22 cellular contexts compared by ENCODE assay signal in the genomic region with DNA sequence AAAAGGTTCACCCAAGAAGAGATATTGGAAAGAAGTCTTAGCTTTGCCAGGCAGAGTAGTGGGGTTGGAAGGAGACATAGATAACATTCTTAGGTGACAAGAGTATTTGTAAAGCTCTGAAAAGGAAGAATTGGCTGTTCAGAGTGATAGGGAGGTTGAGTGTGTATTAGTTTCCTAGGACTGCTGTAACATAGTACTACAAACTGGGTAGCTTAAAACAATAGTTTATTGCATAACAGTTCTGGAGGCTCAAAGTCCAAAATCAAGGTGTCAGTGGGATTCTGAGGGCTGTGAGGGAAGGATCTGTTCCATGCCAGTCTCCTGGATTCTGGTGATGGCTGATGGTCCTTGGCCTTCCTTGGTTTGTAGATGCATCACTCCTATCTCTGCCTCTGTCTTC.
DNase-seq lines count a peak whose midpoint lies in the region; ATAC-seq, FAIRE-seq and TF ChIP-seq lines count a peak whose summit lies in the region.
"Had no signal": no experiment of that assay in that cellular context is flagged by ENCODE, and none has a peak within 500 bp of the region (broad histone marks: within the 10 kb centered on the region; RNA-seq: fewer than 3 reads in every experiment).

No MANE protein-coding gene starts in this region.

- H3K4me2 ChIP-seq in HepG2 (ENCODE audit: low read depth, low read length) (no peak overlapping the region), astrocyte (ENCODE audit: low read length) (no peak overlapping the region)
- H3K4me2 ChIP-seq: BLaER1 had no signal

- H3K27me3 ChIP-seq in HepG2 (ENCODE audit: control insufficient read depth in 1 of 2, insufficient read depth in 2 of 2, low read length in 2 of 2) (no peaks in the 10 kb centered on the region; a peak in 1 of 5 replicates), right lobe of liver (no peaks in the 10 kb centered on the region), astrocyte (ENCODE audit: insufficient read depth, low read length) (no peaks in the 10 kb centered on the region)
- H3K27me3 ChIP-seq: BLaER1 had no signal

- ATAC-seq in HepG2 (no peak), right lobe of liver (no peak), left colon (peak; percentile 27), GM18870 (IDR thresholded peaks at IDR 0.05; ENCODE audit: unreplicated experiment) (no peak)
- ATAC-seq: CD8-positive, alpha-beta T cell had no signal

- H3K4me1 ChIP-seq in HepG2 (ENCODE audit: insufficient read depth, low read length) (peaks cover 21% of the 10 kb centered on the region), right lobe of liver (no peaks in the 10 kb centered on the region), astrocyte (ENCODE audit: insufficient read depth, low read length) (peaks cover 18% of the 10 kb centered on the region)
- H3K4me1 ChIP-seq: BLaER1 had no signal

- no peak for TF ChIP-seq RAD21 in HepG2 (CRISPR knock-in tag; IDR thresholded peaks at IDR 0.05)

- peaks cover 13% of the 10 kb centered on the region for H3K36me3 Mint-ChIP-seq in astrocyte (ENCODE audit: low read depth, unreplicated experiment)
- H3K36me3 Mint-ChIP-seq: CD4-positive, CD25-positive, alpha-beta regulatory T cell; CD8-positive, alpha-beta T cell had no signal

- H3K79me2 ChIP-seq in HepG2 (ENCODE audit: insufficient read depth, low read length): no peaks in the 10 kb centered on the region
- H3K79me2 ChIP-seq in astrocyte (ENCODE audit: insufficient read depth, low read length): no peaks in the 10 kb centered on the region

- H2AFZ ChIP-seq in HepG2 (ENCODE audit: low read length) (no peak overlapping the region), astrocyte (ENCODE audit: low read depth, low read length) (no peak overlapping the region)
- H2AFZ ChIP-seq: GM23248 had no signal

- H3K4me3 ChIP-seq in HepG2 (replicated peaks in 1 of 3; ENCODE audit: insufficient read depth in 1 of 3, low read depth in 2 of 3, low read length in 3 of 3): no peak overlapping the region
- no peak overlapping the region for H3K4me3 ChIP-seq in right lobe of liver
- no peak overlapping the region for H3K4me3 ChIP-seq in astrocyte (ENCODE audit: insufficient read depth, low read depth, low read length)
- H3K4me3 ChIP-seq: BLaER1, GM23248 had no signal

- H3K27me3 Mint-ChIP-seq in astrocyte (ENCODE audit: low read depth, unreplicated experiment): no peaks in the 10 kb centered on the region
- H3K27me3 Mint-ChIP-seq: B cell had no signal

- H3K27ac ChIP-seq in HepG2 (ENCODE audit: extremely low read length, insufficient read depth, low read length): no peak overlapping the region
- H3K27ac ChIP-seq in right lobe of liver: no peak overlapping the region
- no peak overlapping the region for H3K27ac ChIP-seq in astrocyte (ENCODE audit: low read depth, low read length)
- H3K27ac ChIP-seq: 22Rv1, BLaER1, C4-2B had no signal

- TF ChIP-seq CTCF in HepG2 (CRISPR knock-in tag; IDR thresholded peaks at IDR 0.05) (no peak), right lobe of liver (IDR thresholded peaks at IDR 0.05) (no peak), astrocyte (IDR thresholded peaks at IDR 0.05; ENCODE audit: insufficient read depth, low read depth, low read length) (no peak)

- intact Hi-C loops in HepG2 (cut with micrococcal nuclease; ENCODE audit: unreplicated experiment): no loop called here
- intact Hi-C loops in right lobe of liver (cut with DNase I): no loop called here
- intact Hi-C loops in left colon (cut with DNase I, micrococcal nuclease): no loop called here

- in situ Hi-C loops in HepG2 (cut with HindIII; ENCODE audit: extremely low pct_ligation_motif_present, low pct_unique_long_range_greater_than_20kb): no loop called here

- TF ChIP-seq EP300 in HepG2 (IDR thresholded peaks at IDR 0.05; ENCODE audit: low read depth in 2 of 2, low read length in 2 of 2): no peak
- TF ChIP-seq EP300 in HepG2 (CRISPR knock-in tag; IDR thresholded peaks at IDR 0.05; ENCODE audit: borderline replicate concordance): no peak

- H3K9ac ChIP-seq in HepG2 (ENCODE audit: insufficient read depth, low read depth, low read length): no peak overlapping the region
- H3K9ac ChIP-seq in astrocyte (ENCODE audit: low read length): no peak overlapping the region
- H3K9ac ChIP-seq: BLaER1, GM23248 had no signal

- H3K9me3 ChIP-seq in HepG2 (ENCODE audit: low read length) (no peaks in the 10 kb centered on the region), right lobe of liver (no peaks in the 10 kb centered on the region), astrocyte (ENCODE audit: insufficient read depth, low read depth, low read length) (no peaks in the 10 kb centered on the region)
- H3K9me3 ChIP-seq: BLaER1 had no signal

- DNase-seq in HepG2 (ENCODE audit: low spot score) (no peak), right lobe of liver (no peak), astrocyte (ENCODE audit: low read depth) (no peak), left colon (no peak), NCI-H2029 treated with DMSO at 0.1 percent for 48 hours (lab: John Stamatoyannopoulos, UW) (no peak), hypothalamus (lab: John Stamatoyannopoulos, UW) (no peak)
- DNase-seq in activated T-cell treated with anti-CD3 and anti-CD28 coated beads, Interleukin-2, amount 50 U/mL, for 48 hours: no peak
- DNase-seq: CD4-positive, CD25-positive, alpha-beta regulatory T cell; CD8-positive, alpha-beta T cell; DMS53; DMS79 treated with DMSO at 0.1 percent for 48 hours; GM23248; H9; HFFc6 had no signal

- H3K4me1 Mint-ChIP-seq in astrocyte (ENCODE audit: low read depth, unreplicated experiment): peaks cover 32% of the 10 kb centered on the region
- H3K4me1 Mint-ChIP-seq: B cell; CD4-positive, CD25-positive, alpha-beta regulatory T cell; H9 had no signal

- peaks cover 9% of the 10 kb centered on the region for H3K9me3 Mint-ChIP-seq in astrocyte (ENCODE audit: unreplicated experiment)

- H3K36me3 ChIP-seq in HepG2 (replicated peaks in 1 of 2; ENCODE audit: control insufficient read depth in 1 of 2, insufficient read depth in 2 of 2, low read length in 2 of 2): no peaks in the 10 kb centered on the region
- no peaks in the 10 kb centered on the region for H3K36me3 ChIP-seq in right lobe of liver
- no peaks in the 10 kb centered on the region for H3K36me3 ChIP-seq in astrocyte (ENCODE audit: insufficient read depth, low read length)
- H3K36me3 ChIP-seq: BLaER1 had no signal

- FAIRE-seq in HepG2 (lab: Jason Lieb, UNC) (no peak), astrocyte (lab: Jason Lieb, UNC) (no peak)
- FAIRE-seq: A204.1, GM12892, GM19239 had no signal

- TF ChIP-seq POLR2A in HepG2 (IDR thresholded peaks at IDR 0.05; ENCODE audit: insufficient read depth in 1 of 2, low read depth in 2 of 2, low read length in 2 of 2) (no peak), right lobe of liver (IDR thresholded peaks at IDR 0.05) (no peak)

- CTCF ChIA-PET in HepG2 (lab: Yijun Ruan, JAX; ENCODE audit: low intra/inter-chr PET ratio, low total read pairs): no interaction called here

- POLR2A ChIA-PET in HepG2 (lab: Yijun Ruan, JAX): no interaction called here

- H4K20me1 ChIP-seq in HepG2 (ENCODE audit: insufficient read depth, low read length): no peaks in the 10 kb centered on the region
- H4K20me1 ChIP-seq in astrocyte (ENCODE audit: insufficient read depth, low read length): no peaks in the 10 kb centered on the region
- H4K20me1 ChIP-seq: BLaER1 had no signal

- H3K27ac Mint-ChIP-seq in astrocyte (ENCODE audit: unreplicated experiment): peak overlapping the region; percentile 13
- H3K27ac Mint-ChIP-seq: B cell; CD4-positive, CD25-positive, alpha-beta regulatory T cell; CD8-positive, alpha-beta T cell; H9; HFFc6 had no signal

- no peak overlapping the region for H3K4me3 Mint-ChIP-seq in astrocyte (ENCODE audit: unreplicated experiment)
- H3K4me3 Mint-ChIP-seq: B cell; CD4-positive, CD25-positive, alpha-beta regulatory T cell; CD8-positive, alpha-beta T cell; H9; HFFc6 had no signal

- BruUV-seq in HepG2 (replicated peaks; lab: Mats Ljungman, UMichigan): no TSS peak

TF ChIP-seq in HepG2, 621 proteins besides CTCF, POLR2A, EP300 and RAD21:
- TF ChIP-seq CEBPB (IDR thresholded peaks at IDR 0.05; ENCODE audit: borderline replicate concordance, low read depth, low read length) (peak; percentile 40; the same call in 1 of the 2 replicates), SUZ12 (IDR thresholded peaks at IDR 0.05; ENCODE audit: low read depth, low read length) (no peak), ZNF12 (CRISPR knock-in tag; IDR thresholded peaks at IDR 0.05) (peak; percentile 97), ZIK1 (CRISPR knock-in tag; IDR thresholded peaks at IDR 0.05; ENCODE audit: borderline replicate concordance, low read depth) (no peak), HNF4A (CRISPR knock-in tag; IDR thresholded peaks at IDR 0.05) (peak; percentile 28; the same call in 1 of the 2 replicates), RELA (CRISPR knock-in tag; IDR thresholded peaks at IDR 0.05) (no peak), TAF1 (CRISPR knock-in tag; IDR thresholded peaks at IDR 0.05) (no peak)
